15 cellular contexts compared by ENCODE assay signal in the genomic region with DNA sequence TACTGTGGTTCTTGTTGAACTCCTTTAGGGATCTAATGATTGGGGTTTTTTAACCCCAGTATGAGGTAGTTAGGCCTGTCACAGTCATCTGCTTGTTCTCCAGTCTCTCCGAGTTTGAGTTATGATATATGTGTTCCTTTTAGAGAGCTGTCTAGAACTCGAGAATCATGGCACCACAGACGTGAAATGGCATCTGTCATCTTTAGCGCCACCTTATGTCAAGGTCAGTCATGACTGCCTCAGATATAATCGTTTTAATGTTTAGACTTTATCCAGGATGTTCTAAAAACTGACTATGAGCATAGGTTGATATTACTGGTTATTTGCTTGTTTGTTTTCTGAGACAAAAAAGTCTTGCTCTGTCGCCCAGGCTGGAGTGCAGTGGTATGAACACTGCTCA.
DNase-seq lines count a peak whose midpoint lies in the region; ATAC-seq, FAIRE-seq and TF ChIP-seq lines count a peak whose summit lies in the region.
"Had no signal": no experiment of that assay in that cellular context is flagged by ENCODE, and none has a peak within 500 bp of the region (broad histone marks: within the 10 kb centered on the region; RNA-seq: fewer than 3 reads in every experiment).

No MANE protein-coding gene starts in this region.

- FAIRE-seq in GM12878 (lab: Jason Lieb, UNC), result no peak
- FAIRE-seq: TTC549 had no signal

- H4K20me1 ChIP-seq in Karpas-422 (ENCODE audit: insufficient read depth, low read depth, low read length) (no peaks in the 10 kb centered on the region), GM12878 (ENCODE audit: control insufficient read depth, insufficient read depth) (no peaks in the 10 kb centered on the region), neural progenitor cell (ENCODE audit: low read depth) (no peaks in the 10 kb centered on the region)

- H3K9ac ChIP-seq in Karpas-422 (ENCODE audit: low read length) (no peak overlapping the region), GM12878 (ENCODE audit: control insufficient read depth, insufficient read depth, low read length) (no peak overlapping the region), neural progenitor cell (no peak overlapping the region)

- H3K79me2 ChIP-seq in Karpas-422 (ENCODE audit: low read length) (no peaks in the 10 kb centered on the region), GM12878 (ENCODE audit: control insufficient read depth, insufficient read depth, low read length) (no peaks in the 10 kb centered on the region), neural progenitor cell (ENCODE audit: low read depth) (no peaks in the 10 kb centered on the region)

- BruUV-seq in GM12878 (replicated peaks; lab: Mats Ljungman, UMichigan), result no TSS peak

- H3K27ac ChIP-seq in Karpas-422 (ENCODE audit: low read length) (no peak overlapping the region), GM12878 (ENCODE audit: control insufficient read depth, insufficient read depth) (no peak overlapping the region), neural progenitor cell (no peak overlapping the region)
- H3K27ac ChIP-seq: gastrocnemius medialis, psoas muscle, tibial artery had no signal

- peaks cover 3% of the 10 kb centered on the region for H3K27me3 Mint-ChIP-seq in neural progenitor cell (ENCODE audit: insufficient read depth, low read depth)
- H3K27me3 Mint-ChIP-seq: central memory CD8-positive, alpha-beta T cell had no signal

- POLR2A ChIA-PET in GM12878 (lab: Charles Lee), result no interaction called here

- H3K4me1 Mint-ChIP-seq in neural progenitor cell, result no peaks in the 10 kb centered on the region

- H3K4me3 ChIP-seq in Karpas-422 (ENCODE audit: low read length), result no peak overlapping the region
- H3K4me3 ChIP-seq in GM12878, result no peak overlapping the region
- no peak overlapping the region for H3K4me3 ChIP-seq in neural progenitor cell
- H3K4me3 ChIP-seq: gastrocnemius medialis, psoas muscle, tibial artery had no signal

- peaks cover 4% of the 10 kb centered on the region for H3K9me3 Mint-ChIP-seq in neural progenitor cell
- H3K9me3 Mint-ChIP-seq: central memory CD8-positive, alpha-beta T cell had no signal

- H3K27ac Mint-ChIP-seq in neural progenitor cell, result no peak overlapping the region

- intact Hi-C loops in GM12878 (cut with micrococcal nuclease; ENCODE audit: unreplicated experiment), result no loop called here

- H3K4me2 ChIP-seq in Karpas-422 (ENCODE audit: low read depth, low read length, poor library complexity, severe bottlenecking) (no peak overlapping the region), GM12878 (ENCODE audit: control insufficient read depth, insufficient read depth) (no peak overlapping the region), neural progenitor cell (no peak overlapping the region)

- H3K27me3 ChIP-seq in Karpas-422 (ENCODE audit: low read length) (no peaks in the 10 kb centered on the region), GM12878 (replicated peaks in 1 of 2; ENCODE audit: control insufficient read depth in 2 of 2, insufficient read depth in 2 of 2, low read length in 1 of 2) (no peaks in the 10 kb centered on the region), neural progenitor cell (no peaks in the 10 kb centered on the region)
- H3K27me3 ChIP-seq: gastrocnemius medialis, tibial artery had no signal

- no peaks in the 10 kb centered on the region for H3K9me3 ChIP-seq in Karpas-422 (ENCODE audit: low read length)
- no peaks in the 10 kb centered on the region for H3K9me3 ChIP-seq in GM12878 (replicated peaks; ENCODE audit: control insufficient read depth, insufficient read depth, low read length)
- no peaks in the 10 kb centered on the region for H3K9me3 ChIP-seq in neural progenitor cell (ENCODE audit: low read depth)
- H3K9me3 ChIP-seq: gastrocnemius medialis, psoas muscle, tibial artery had no signal

- in situ Hi-C loops in GM12878 (cut with MboI), result no loop called here

- TF ChIP-seq EP300 in GM12878 (IDR thresholded peaks at IDR 0.05; ENCODE audit: borderline replicate concordance in 1 of 2, control insufficient read depth in 1 of 2, low read depth in 2 of 2, low read length in 2 of 2), result no peak

- no peak overlapping the region for H2AFZ ChIP-seq in Karpas-422 (ENCODE audit: low read length)
- H2AFZ ChIP-seq in GM12878 (ENCODE audit: control insufficient read depth, low read depth, low read length), result no peak overlapping the region
- H2AFZ ChIP-seq in neural progenitor cell (replicated peaks), result no peak overlapping the region

- H3K36me3 Mint-ChIP-seq in neural progenitor cell, result peaks cover 76% of the 10 kb centered on the region

- peaks cover 76% of the 10 kb centered on the region for H3K36me3 ChIP-seq in Karpas-422 (ENCODE audit: insufficient read depth, low read length)
- peaks cover 24 to 40% of the 10 kb centered on the region in 2 experiments for H3K36me3 ChIP-seq in GM12878 (ENCODE audit: control insufficient read depth in 2 of 2, insufficient read depth in 2 of 2, low read length in 1 of 2)
- H3K36me3 ChIP-seq in neural progenitor cell, result peaks cover 37% of the 10 kb centered on the region

- CTCF ChIA-PET in GM12878 (lab: Yijun Ruan, JAX), result interaction anchor here (1.1 kb wide), 1 partner anchor 21 kb away, joined by 4 read pairs; no protein-coding TSS in a partner anchor

- TF ChIP-seq RAD21 in GM12878 (IDR thresholded peaks at IDR 0.05; ENCODE audit: insufficient read depth, low read depth, low read length), result no peak

- TF ChIP-seq POLR2A in GM12878 (IDR thresholded peaks at IDR 0.05; ENCODE audit: low read depth, low read length), result no peak

- no peak overlapping the region for H3K4me3 Mint-ChIP-seq in neural progenitor cell
- H3K4me3 Mint-ChIP-seq: central memory CD8-positive, alpha-beta T cell had no signal

- SMC1A ChIA-PET in GM12878 (lab: Charles Lee; ENCODE audit: uncharacterized antibody, unreplicated experiment), result no interaction called here

- no peaks in the 10 kb centered on the region for H3F3A ChIP-seq in neural progenitor cell (ENCODE audit: low read depth)

- TF ChIP-seq CTCF in GM12878 (IDR thresholded peaks at IDR 0.05 in 2 of 3, conservative IDR thresholded peaks at IDR 0.05 in 1 of 3; ENCODE audit: control insufficient read depth in 2 of 3, extremely low read depth in 1 of 3, insufficient read depth in 1 of 3, low read depth in 3 of 3, low read length in 3 of 3) (peak; percentile 12 to 29 (median 20); a peak in 3 of 6 replicates), neural progenitor cell (IDR thresholded peaks at IDR 0.05) (peak; percentile 39)

- H3K4me1 ChIP-seq in Karpas-422 (ENCODE audit: low read length) (no peaks in the 10 kb centered on the region), GM12878 (ENCODE audit: control insufficient read depth, insufficient read depth, low read length) (no peaks in the 10 kb centered on the region), neural progenitor cell (no peaks in the 10 kb centered on the region)
- H3K4me1 ChIP-seq: gastrocnemius medialis, psoas muscle, tibial artery had no signal

- WGBS in GM12878 (ENCODE audit: insufficient coverage, insufficient replicate concordance, low lambda C conversion rate, missing lambda C conversion rate), result 98% methylated on average over 6 of the region's 6 CpGs

- ATAC-seq in GM12878 (no peak), HG02938 (IDR thresholded peaks at IDR 0.05; ENCODE audit: unreplicated experiment) (no peak)
- ATAC-seq: gastrocnemius medialis, psoas muscle had no signal

- RAD21 ChIA-PET in GM12878 (lab: Charles Lee; ENCODE audit: unreplicated experiment), result interaction anchor here (0.9 kb wide), 1 partner anchor 56 kb away, joined by 5 read pairs; no protein-coding TSS in a partner anchor

- DNase-seq in NCI-H1694 (lab: John Stamatoyannopoulos, UW) (peak; percentile 1), NCI-H1694 treated with DMSO at 0.1 percent for 48 hours (lab: John Stamatoyannopoulos, UW) (no peak), Karpas-422 (peak; percentile 59), GM12878 (ENCODE audit: low read depth, low spot score) (no peak), neural progenitor cell (ENCODE audit: low spot score) (no peak), NCI-H2107 (lab: John Stamatoyannopoulos, UW) (no peak), NCI-H446 (lab: John Stamatoyannopoulos, UW) (no peak)
- DNase-seq: activated T-cell treated with anti-CD3 and anti-CD28 coated beads, Interleukin-2, amount 50 U/mL, for 1 hour; EL; gastrocnemius medialis; psoas muscle; tibial artery had no signal

- no peaks in the 10 kb centered on the region for H3K9me2 ChIP-seq in Karpas-422 (replicated peaks; ENCODE audit: insufficient read depth, low read length)

TF ChIP-seq in GM12878, 131 proteins besides CTCF, POLR2A, EP300 and RAD21:
- no peak for TF ChIP-seq BCL11A (IDR thresholded peaks at IDR 0.05; ENCODE audit: low read depth, low read length)

Comparison
In these comparisons a context has a peak if more than half of its experiments do, and no peak if none do; other contexts are left out.
1. DNase-seq: peak in NCI-H1694 (single experiment) and Karpas-422 (single experiment); none in NCI-H1694 treated with DMSO at 0.1 percent for 48 hours (single experiment), GM12878 (single experiment), neural progenitor cell (single experiment), NCI-H2107 (single experiment) and NCI-H446 (0 of 2).